1 cellular context compared by ENCODE assay signal in genomic region chr21:26925122-26925521, GRCh38.
TF ChIP-seq lines count a peak whose summit lies in the region.

No MANE protein-coding gene starts in this region.

TF ChIP-seq in GM23338, 12 proteins besides CTCF, POLR2A, EP300 and RAD21 (continued from another document):
- TF ChIP-seq REST (IDR thresholded peaks at IDR 0.05; ENCODE audit: unreplicated experiment): no peak
- no peak for TF ChIP-seq ZNF462 (CRISPR knock-in tag; IDR thresholded peaks at IDR 0.05)
- no peak for TF ChIP-seq JUNB (IDR thresholded peaks at IDR 0.05; ENCODE audit: unreplicated experiment)
